ENCODE assay signal across 8 cellular contexts in the genomic region with DNA sequence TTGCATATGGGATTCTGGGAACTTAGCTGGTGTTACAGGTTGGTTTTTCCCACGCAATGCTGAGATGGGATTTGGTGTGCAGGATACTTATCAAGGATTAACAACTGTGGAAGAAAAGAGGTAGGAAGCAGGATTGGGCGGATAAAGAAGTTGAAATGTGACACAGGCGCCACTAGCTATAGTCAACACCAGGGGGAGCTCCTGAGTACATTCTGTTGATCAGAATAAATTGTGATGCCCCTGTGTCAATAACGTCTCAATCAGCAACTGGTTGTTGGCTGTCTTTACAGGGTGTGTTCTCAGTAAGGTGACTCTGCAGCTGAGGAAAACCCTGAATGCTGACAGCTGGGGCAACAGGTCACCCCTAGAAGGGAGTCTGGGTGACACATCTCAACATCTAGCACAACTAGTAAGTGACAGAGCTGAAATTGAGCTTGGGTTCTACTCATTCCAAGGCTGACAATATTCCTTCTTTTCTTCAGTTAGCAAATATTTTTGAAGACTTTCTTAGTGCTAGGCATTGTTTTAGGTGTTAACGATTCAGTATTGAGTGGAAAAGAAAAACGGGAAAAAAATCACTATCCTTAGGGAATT.
DNase-seq lines count a peak whose midpoint lies in the region; ATAC-seq and TF ChIP-seq lines count a peak whose summit lies in the region.

No MANE protein-coding gene starts in this region.

- no peaks in the 10 kb centered on the region for H3K27me3 ChIP-seq in left lung

- no peaks in the 10 kb centered on the region for H3K36me3 Mint-ChIP-seq in activated CD8-positive, alpha-beta T cell treated with anti-CD3 and anti-CD28 coated beads for 36 hours (ENCODE audit: low read depth)

- peak; percentile 51 for TF ChIP-seq RAD21 in Ishikawa (IDR thresholded peaks at IDR 0.05; ENCODE audit: low read depth)

- intact Hi-C loops in activated CD8-positive, alpha-beta T cell treated with anti-CD3 and anti-CD28 coated beads for 36 hours (cut with micrococcal nuclease): no loop called here
- intact Hi-C loops in left lung (cut with DNase I): no loop called here

- peak; percentile 64 for TF ChIP-seq CTCF in activated CD8-positive, alpha-beta T cell treated with anti-CD3 and anti-CD28 coated beads for 36 hours (IDR thresholded peaks at IDR 0.05)
- peak; percentile 32 to 54 for TF ChIP-seq CTCF in left lung (IDR thresholded peaks at IDR 0.05)

- no peaks in the 10 kb centered on the region for H3K36me3 ChIP-seq in left lung

- H3K9me3 Mint-ChIP-seq in activated CD8-positive, alpha-beta T cell treated with anti-CD3 and anti-CD28 coated beads for 36 hours: peaks cover 29% of the 10 kb centered on the region

- H3K4me1 Mint-ChIP-seq in activated CD8-positive, alpha-beta T cell treated with anti-CD3 and anti-CD28 coated beads for 36 hours (ENCODE audit: low read depth): no peaks in the 10 kb centered on the region

- no peak overlapping the region for H3K27ac Mint-ChIP-seq in activated CD8-positive, alpha-beta T cell treated with anti-CD3 and anti-CD28 coated beads for 36 hours

- no peak overlapping the region for H3K4me3 Mint-ChIP-seq in activated CD8-positive, alpha-beta T cell treated with anti-CD3 and anti-CD28 coated beads for 36 hours

- no peak for TF ChIP-seq EP300 in Ishikawa (IDR thresholded peaks at IDR 0.05; ENCODE audit: borderline replicate concordance)

- H3K4me3 ChIP-seq in left lung: no peak overlapping the region

- no peak overlapping the region for H3K27ac ChIP-seq in left lung

- no peaks in the 10 kb centered on the region for H3K4me1 ChIP-seq in left lung

- POLR2A ChIA-PET in activated CD8-positive, alpha-beta T cell treated with anti-CD3 and anti-CD28 coated beads for 36 hours (lab: Charles Lee): interaction anchor here (0.6 kb wide), 1 partner anchor 513 kb away, joined by 3 read pairs; no protein-coding TSS in a partner anchor

- no peak for ATAC-seq in activated CD8-positive, alpha-beta T cell treated with anti-CD3 and anti-CD28 coated beads for 36 hours
- peak; percentile 68 for ATAC-seq in left lung

- peaks cover 2% of the 10 kb centered on the region for H3K27me3 Mint-ChIP-seq in activated CD8-positive, alpha-beta T cell treated with anti-CD3 and anti-CD28 coated beads for 36 hours

- peak; percentile 16 for DNase-seq in stimulated activated CD4-positive, alpha-beta T cell treated with anti-CD3 and anti-CD28 coated beads, Interleukin-2, amount 100 ng/mL, for 48 hours
- no peak for DNase-seq in stimulated activated CD4-positive, alpha-beta T cell treated with anti-CD3 and anti-CD28 coated beads, Interleukin-4, amount 100 ng/mL, for 24 hours
- DNase-seq in activated CD8-positive, alpha-beta T cell treated with anti-CD3 and anti-CD28 coated beads for 36 hours: peak; percentile 41
- DNase-seq in left lung (no peak), C1 segment of cervical spinal cord (lab: John Stamatoyannopoulos, UW) (no peak), NCI-H226 (no peak)
- no peak for DNase-seq in activated naive CD4-positive, alpha-beta T cell (lab: John Stamatoyannopoulos, UW)

- CTCF ChIA-PET in activated CD8-positive, alpha-beta T cell treated with anti-CD3 and anti-CD28 coated beads for 36 hours (lab: Charles Lee): interaction anchor here (0.6 to 2.4 kb wide), 21 partner anchors 9 to 660 kb away, joined by 3 to 10 read pairs (median 4); no protein-coding TSS in a partner anchor

- H3K9me3 ChIP-seq in left lung: peaks cover 0 to 7% of the 10 kb centered on the region in 2 donors

TF ChIP-seq in Ishikawa, 13 proteins besides CTCF, POLR2A, EP300 and RAD21:
- TF ChIP-seq EGR1 (IDR thresholded peaks at IDR 0.05): no peak
- TF ChIP-seq, protein P1, sequence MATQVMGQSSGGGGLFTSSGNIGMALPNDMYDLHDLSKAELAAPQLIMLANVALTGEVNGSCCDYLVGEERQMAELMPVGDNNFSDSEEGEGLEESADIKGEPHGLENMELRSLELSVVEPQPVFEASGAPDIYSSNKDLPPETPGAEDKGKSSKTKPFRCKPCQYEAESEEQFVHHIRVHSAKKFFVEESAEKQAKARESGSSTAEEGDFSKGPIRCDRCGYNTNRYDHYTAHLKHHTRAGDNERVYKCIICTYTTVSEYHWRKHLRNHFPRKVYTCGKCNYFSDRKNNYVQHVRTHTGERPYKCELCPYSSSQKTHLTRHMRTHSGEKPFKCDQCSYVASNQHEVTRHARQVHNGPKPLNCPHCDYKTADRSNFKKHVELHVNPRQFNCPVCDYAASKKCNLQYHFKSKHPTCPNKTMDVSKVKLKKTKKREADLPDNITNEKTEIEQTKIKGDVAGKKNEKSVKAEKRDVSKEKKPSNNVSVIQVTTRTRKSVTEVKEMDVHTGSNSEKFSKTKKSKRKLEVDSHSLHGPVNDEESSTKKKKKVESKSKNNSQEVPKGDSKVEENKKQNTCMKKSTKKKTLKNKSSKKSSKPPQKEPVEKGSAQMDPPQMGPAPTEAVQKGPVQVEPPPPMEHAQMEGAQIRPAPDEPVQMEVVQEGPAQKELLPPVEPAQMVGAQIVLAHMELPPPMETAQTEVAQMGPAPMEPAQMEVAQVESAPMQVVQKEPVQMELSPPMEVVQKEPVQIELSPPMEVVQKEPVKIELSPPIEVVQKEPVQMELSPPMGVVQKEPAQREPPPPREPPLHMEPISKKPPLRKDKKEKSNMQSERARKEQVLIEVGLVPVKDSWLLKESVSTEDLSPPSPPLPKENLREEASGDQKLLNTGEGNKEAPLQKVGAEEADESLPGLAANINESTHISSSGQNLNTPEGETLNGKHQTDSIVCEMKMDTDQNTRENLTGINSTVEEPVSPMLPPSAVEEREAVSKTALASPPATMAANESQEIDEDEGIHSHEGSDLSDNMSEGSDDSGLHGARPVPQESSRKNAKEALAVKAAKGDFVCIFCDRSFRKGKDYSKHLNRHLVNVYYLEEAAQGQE (IDR thresholded peaks at IDR 0.05; ENCODE audit: low read depth): no peak
- no peak for TF ChIP-seq TAF1 (IDR thresholded peaks at IDR 0.05; ENCODE audit: low read depth)
- no peak for TF ChIP-seq CREB1 (IDR thresholded peaks at IDR 0.05; ENCODE audit: low read depth)

Comparison
In these comparisons a context has a peak if more than half of its experiments do, and no peak if none do; other contexts are left out.
1. DNase-seq: peak in stimulated activated CD4-positive, alpha-beta T cell treated with anti-CD3 and anti-CD28 coated beads, Interleukin-2, amount 100 ng/mL, for 48 hours (2 of 2) and activated CD8-positive, alpha-beta T cell treated with anti-CD3 and anti-CD28 coated beads for 36 hours (single experiment); none in stimulated activated CD4-positive, alpha-beta T cell treated with anti-CD3 and anti-CD28 coated beads, Interleukin-4, amount 100 ng/mL, for 24 hours (single experiment), left lung (0 of 2), C1 segment of cervical spinal cord (0 of 14), NCI-H226 (single experiment) and activated naive CD4-positive, alpha-beta T cell (0 of 4).